Comparison of ENCODE assay signal across 10 cellular contexts in genomic region chr6:131951576-131952230, GRCh38. TPM values are rescaled to one million over a fixed set of nuclear protein-coding genes. Genes with fewer than 3 reads are reported as not detected.
DNase-seq lines count a peak whose midpoint lies in the region; ATAC-seq, FAIRE-seq and TF ChIP-seq lines count a peak whose summit lies in the region.
"Had no signal": no experiment of that assay in that cellular context is flagged by ENCODE, and none has a peak within 500 bp of the region (broad histone marks: within the 10 kb centered on the region; RNA-seq: fewer than 3 reads in every experiment).

No MANE protein-coding gene starts in this region.

- no peak for TF ChIP-seq POLR2A in A549 (IDR thresholded peaks at IDR 0.05; ENCODE audit: low read length)

- no peaks in the 10 kb centered on the region for H3K9me3 Mint-ChIP-seq in natural killer cell

- TF ChIP-seq RAD21 in A549 (conservative IDR thresholded peaks at IDR 0.05 in 1 of 2, IDR thresholded peaks at IDR 0.05 in 1 of 2): no peak

- no peak for TF ChIP-seq EP300 in A549 (IDR thresholded peaks at IDR 0.05)

- H3K27ac ChIP-seq in A549: peak overlapping the region; percentile 67 to 97
- peak overlapping the region; percentile 90 for H3K27ac ChIP-seq in HUES48 (ENCODE audit: low read depth, low read length)
- no peak overlapping the region for H3K27ac ChIP-seq in duodenal mucosa (ENCODE audit: low read depth, low read length)

- 29% methylated on average over 8 of the region's 8 CpGs for WGBS in A549 (ENCODE audit: missing lambda C conversion rate)

- no peak for ATAC-seq in A549
- no peak for ATAC-seq in natural killer cell
- ATAC-seq in GM18502 (IDR thresholded peaks at IDR 0.05; ENCODE audit: poor library complexity, unreplicated experiment): no peak

- H3K36me3 Mint-ChIP-seq in natural killer cell: no peaks in the 10 kb centered on the region

- H3K9me3 ChIP-seq in A549 (no peaks in the 10 kb centered on the region), HUES48 (ENCODE audit: control insufficient read depth, insufficient read depth, low read length) (no peaks in the 10 kb centered on the region), duodenal mucosa (ENCODE audit: control insufficient read depth in 1 of 2, low read length in 2 of 2) (no peaks in the 10 kb centered on the region)

- no peak for FAIRE-seq in A549 (lab: Jason Lieb, UNC)

- H3K4me2 ChIP-seq in A549: peak overlapping the region; percentile 68

- H3K27me3 Mint-ChIP-seq in natural killer cell (ENCODE audit: low read depth in 2 of 2): peaks cover 47 to 79% of the 10 kb centered on the region in 2 donors

- DNase-seq in A549 (ENCODE audit: low read depth in 1 of 2, low spot score in 1 of 2) (no peak), natural killer cell (no peak), DMS153 treated with DMSO at 0.1 percent for 48 hours (lab: John Stamatoyannopoulos, UW; ENCODE audit: unreplicated experiment) (no peak), nucleus accumbens (lab: John Stamatoyannopoulos, UW) (no peak), NCI-H2171 (lab: John Stamatoyannopoulos, UW) (no peak)
- DNase-seq: GF-D8; stimulated activated CD4-positive, alpha-beta T cell treated with anti-CD3 and anti-CD28 coated beads, Interleukin-4, amount 100 ng/mL, for 1 hour had no signal

- intact Hi-C loops in natural killer cell (cut with micrococcal nuclease): no loop called here

- H3K27me3 ChIP-seq in HUES48 (ENCODE audit: control insufficient read depth, insufficient read depth, low read length) (no peaks in the 10 kb centered on the region), duodenal mucosa (ENCODE audit: control insufficient read depth in 1 of 2, insufficient read depth in 2 of 2, low read length in 2 of 2) (no peaks in the 10 kb centered on the region)

- H3K4me3 Mint-ChIP-seq in natural killer cell: peak overlapping the region; percentile 85

- H3K4me1 Mint-ChIP-seq in natural killer cell: peaks cover 5 to 6% of the 10 kb centered on the region in 2 donors

- H3K4me1 ChIP-seq in A549 (peaks cover 60% of the 10 kb centered on the region), HUES48 (ENCODE audit: control insufficient read depth, insufficient read depth, low read length) (peaks cover 51% of the 10 kb centered on the region), duodenal mucosa (ENCODE audit: control insufficient read depth in 1 of 2, insufficient read depth in 2 of 2, low read length in 2 of 2) (peaks cover 15 to 30% of the 10 kb centered on the region in 2 donors)

- H3K4me3 ChIP-seq in A549: peak overlapping the region; percentile 90
- H3K4me3 ChIP-seq in HUES48 (ENCODE audit: low read depth, low read length): peak overlapping the region; percentile 87
- H3K4me3 ChIP-seq in duodenal mucosa (ENCODE audit: low read depth in 1 of 2, low read length in 2 of 2): peak overlapping the region; percentile 74 to 90

- no peak overlapping the region for H3K27ac Mint-ChIP-seq in natural killer cell

- TF ChIP-seq CTCF in A549 (IDR thresholded peaks at IDR 0.05) (no peak), natural killer cell (IDR thresholded peaks at IDR 0.05) (no peak)

- H3K36me3 ChIP-seq in HUES48 (ENCODE audit: control insufficient read depth, insufficient read depth, low read length) (peaks cover 29% of the 10 kb centered on the region), duodenal mucosa (ENCODE audit: control insufficient read depth in 1 of 2, insufficient read depth in 2 of 2, low read length in 2 of 2) (no peaks in the 10 kb centered on the region)

- POLR2A ChIA-PET in A549 (lab: Yijun Ruan, JAX): interaction anchor here (0.6 to 1.7 kb wide), 19 partner anchors 8 to 719 kb away, joined by 3 to 13 read pairs (median 4); no protein-coding TSS in a partner anchor

- peak overlapping the region; percentile 53 for H3K9ac ChIP-seq in HUES48 (ENCODE audit: low read depth, low read length)
- peak overlapping the region in 1 of 2 donors; percentile 77 for H3K9ac ChIP-seq in duodenal mucosa (ENCODE audit: low read depth in 1 of 2, low read length in 2 of 2)

- CTCF ChIA-PET in A549 (lab: Yijun Ruan, JAX): interaction anchor here (0.7 to 3.6 kb wide), 15 partner anchors 8 to 440 kb away, joined by 3 to 22 read pairs (median 4); no protein-coding TSS in a partner anchor

TF ChIP-seq in A549, 52 proteins besides CTCF, POLR2A, EP300 and RAD21:
- TF ChIP-seq BCL3 (IDR thresholded peaks at IDR 0.05) (no peak), BHLHE40 (IDR thresholded peaks at IDR 0.05; ENCODE audit: low read depth, low read length) (no peak), HOXB5 (CRISPR knock-in tag; IDR thresholded peaks at IDR 0.05) (no peak), CHD2 (IDR thresholded peaks at IDR 0.05; ENCODE audit: low read length, partially characterized antibody) (no peak), USF2 (IDR thresholded peaks at IDR 0.05) (no peak), ATOH8 (CRISPR knock-in tag; IDR thresholded peaks at IDR 0.05; ENCODE audit: low read depth) (no peak), EHMT2 (IDR thresholded peaks at IDR 0.05; ENCODE audit: low read depth) (no peak), HOXA7 (CRISPR knock-in tag; IDR thresholded peaks at IDR 0.05) (no peak), CBX2 (IDR thresholded peaks at IDR 0.05; ENCODE audit: borderline replicate concordance, low read depth) (no peak), RFX5 (IDR thresholded peaks at IDR 0.05) (no peak)

RNA-seq across cellular contexts. Expression of gene CCN2, which starts 0.5 kb away (rescaled TPM):
- polyA plus RNA-seq in A549 (2011; rRNA removed) (89.9 and 103 TPM in 2 replicates), A549 (2017; fragmentation: RNase III; extraction: RNeasy Plus Mini Kit Qiagen cat#74134 plus additional on column Dnase treatment) (32.0 to 47.4 TPM (median 40.5 TPM) in 3 replicates)
- 81.2 and 103 TPM in 2 replicates for polyA plus RNA-seq in A549 (2012; cell fraction: cytosol; rRNA removed)
- 126 and 177 TPM in 2 replicates for polyA plus RNA-seq in A549 (2012; cell fraction: nucleus; rRNA removed)
- polyA minus RNA-seq in A549 (2011; rRNA and poly(A)+ RNA removed): 24.8 and 32.2 TPM in 2 replicates
- total RNA-seq in natural killer cell: not detected
